Comparison of ENCODE assay signal across 16 cellular contexts in genomic region chr4:15423285-15423711, GRCh38. TPM values are rescaled to one million over a fixed set of nuclear protein-coding genes. Genes with fewer than 3 reads are reported as not detected.
"Had no signal": no experiment of that assay in that cellular context is flagged by ENCODE, and none has a peak within 500 bp of the region (broad histone marks: within the 10 kb centered on the region; RNA-seq: fewer than 3 reads in every experiment).

No MANE protein-coding gene starts in this region.

- H3K27me3 Mint-ChIP-seq: progenitor cell of endocrine pancreas, T-helper 17 cell, type B pancreatic cell had no signal

- H3K36me3 ChIP-seq: right lobe of liver had no signal

- H3K27ac ChIP-seq: foreskin keratinocyte, right lobe of liver had no signal

- H3K4me1 ChIP-seq: right lobe of liver had no signal

- H3K4me3 ChIP-seq: right lobe of liver had no signal

- H3K9me3 ChIP-seq: right lobe of liver had no signal

- FAIRE-seq: colon had no signal

- H3K27ac Mint-ChIP-seq: nephron, progenitor cell of endocrine pancreas, T-helper 17 cell, type B pancreatic cell, WTC11 had no signal

- H3K4me3 Mint-ChIP-seq: nephron, T-helper 17 cell, type B pancreatic cell, WTC11 had no signal

- H3K36me3 Mint-ChIP-seq: type B pancreatic cell, WTC11 had no signal

- H3K27me3 ChIP-seq: foreskin keratinocyte, right lobe of liver had no signal

- H3K9me3 Mint-ChIP-seq: nephron, WTC11 had no signal

- ATAC-seq: foreskin keratinocyte, left lobe of liver, SK-N-SH treated with all-trans-retinoic acid at 6 μM for 48 hours, T-helper 17 cell, WTC11 had no signal

- DNase-seq: activated gamma-delta T cell, foreskin keratinocyte, head of caudate nucleus, islet precursor cell, occipital lobe, right lobe of liver, SHP77, substantia nigra, T-helper 17 cell had no signal

RNA-seq across cellular contexts. Expression of gene C1QTNF7, which starts 4.5 kb away (rescaled TPM):
- total RNA-seq: foreskin keratinocyte, progenitor cell of endocrine pancreas, T-helper 17 cell had no signal
